In the genomic region with DNA sequence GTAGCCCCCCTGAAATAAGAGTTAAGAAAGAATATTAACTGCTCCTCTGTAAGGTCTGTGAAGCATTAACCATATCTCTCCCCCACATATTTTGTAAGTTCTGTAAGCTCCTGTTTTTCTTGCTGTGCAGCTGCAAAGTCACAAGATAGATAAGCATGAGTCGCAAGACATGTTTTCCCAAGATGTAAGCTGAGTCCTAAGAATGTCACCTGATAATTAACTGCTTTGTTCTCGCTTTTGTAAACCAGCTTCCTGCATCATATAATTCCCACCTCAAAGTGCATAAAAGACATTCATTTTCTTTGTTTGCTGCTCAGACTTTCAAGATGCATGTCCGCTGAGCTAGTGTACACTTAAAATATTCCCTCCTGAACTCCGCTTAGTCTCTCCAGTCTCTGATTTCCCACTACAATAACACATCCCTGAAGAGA, we compare ENCODE assay signal across 1 cellular context.
TF ChIP-seq lines count a peak whose summit lies in the region.

No MANE protein-coding gene starts in this region.

TF ChIP-seq in K562, 482 proteins besides CTCF, POLR2A, EP300 and RAD21 (continued from another document and continues in another):
- TF ChIP-seq, protein P1, sequence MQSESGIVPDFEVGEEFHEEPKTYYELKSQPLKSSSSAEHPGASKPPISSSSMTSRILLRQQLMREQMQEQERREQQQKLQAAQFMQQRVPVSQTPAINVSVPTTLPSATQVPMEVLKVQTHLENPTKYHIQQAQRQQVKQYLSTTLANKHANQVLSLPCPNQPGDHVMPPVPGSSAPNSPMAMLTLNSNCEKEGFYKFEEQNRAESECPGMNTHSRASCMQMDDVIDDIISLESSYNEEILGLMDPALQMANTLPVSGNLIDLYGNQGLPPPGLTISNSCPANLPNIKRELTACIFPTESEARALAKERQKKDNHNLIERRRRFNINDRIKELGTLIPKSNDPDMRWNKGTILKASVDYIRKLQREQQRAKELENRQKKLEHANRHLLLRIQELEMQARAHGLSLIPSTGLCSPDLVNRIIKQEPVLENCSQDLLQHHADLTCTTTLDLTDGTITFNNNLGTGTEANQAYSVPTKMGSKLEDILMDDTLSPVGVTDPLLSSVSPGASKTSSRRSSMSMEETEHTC (IDR thresholded peaks at IDR 0.05), result peak; percentile 97
- TF ChIP-seq RBM14 (IDR thresholded peaks at IDR 0.05; ENCODE audit: borderline replicate concordance, insufficient read depth, low read depth, low read length) (no peak), ZFPM2 (CRISPR knock-in tag; IDR thresholded peaks at IDR 0.05) (no peak), FOXP1 (CRISPR knock-in tag; IDR thresholded peaks at IDR 0.05) (no peak), ZNF253 (CRISPR knock-in tag; conservative IDR thresholded peaks at IDR 0.05) (no peak), HNRNPK (IDR thresholded peaks at IDR 0.05; ENCODE audit: low read depth, low read length, poor library complexity, severe bottlenecking) (no peak), SMARCE1 (IDR thresholded peaks at IDR 0.05) (peak; percentile 86), GTF2E2 (tag; IDR thresholded peaks at IDR 0.05) (no peak), GABPB2 (CRISPR knock-in tag; conservative IDR thresholded peaks at IDR 0.05) (no peak), HSF4 (CRISPR knock-in tag; IDR thresholded peaks at IDR 0.05; ENCODE audit: borderline replicate concordance) (no peak), NR2C1 (IDR thresholded peaks at IDR 0.05) (no peak), NR2C1 (tag; IDR thresholded peaks at IDR 0.05) (no peak), ZNF717 (CRISPR knock-in tag; IDR thresholded peaks at IDR 0.05) (no peak), KLF6 (CRISPR knock-in tag; IDR thresholded peaks at IDR 0.05; ENCODE audit: borderline replicate concordance) (no peak), FOXA1 (IDR thresholded peaks at IDR 0.05; ENCODE audit: borderline replicate concordance) (no peak), ZNF24 (IDR thresholded peaks at IDR 0.05) (no peak), ZNF551 (CRISPR knock-in tag; IDR thresholded peaks at IDR 0.05) (no peak), SP1 (CRISPR knock-in tag; IDR thresholded peaks at IDR 0.05) (no peak), NR2C2 (CRISPR knock-in tag; IDR thresholded peaks at IDR 0.05) (no peak), NR2C2 (tag; IDR thresholded peaks at IDR 0.05) (no peak), PHF8 (IDR thresholded peaks at IDR 0.05; ENCODE audit: borderline replicate concordance, low read length) (no peak), ARID2 (IDR thresholded peaks at IDR 0.05) (no peak), CREB1 (IDR thresholded peaks at IDR 0.05) (0 out of 2 replicates have a peak, but pooled peaks have one; percentile 16), CREB1 (CRISPR knock-in tag; IDR thresholded peaks at IDR 0.05) (no peak), NCOA2 (IDR thresholded peaks at IDR 0.05; ENCODE audit: partially characterized antibody in 2 of 2) (peak in 1 of 2 experiments; percentile 51), ZNF75A (CRISPR knock-in tag; IDR thresholded peaks at IDR 0.05) (no peak), ETV6 (IDR thresholded peaks at IDR 0.05; ENCODE audit: borderline replicate concordance in 1 of 2, low read depth in 2 of 2, low read length in 1 of 2) (no peak), ETV6 (CRISPR knock-in tag; IDR thresholded peaks at IDR 0.05; ENCODE audit: borderline replicate concordance) (no peak), ZNF316 (IDR thresholded peaks at IDR 0.05) (no peak), NFRKB (IDR thresholded peaks at IDR 0.05; ENCODE audit: low read depth) (no peak)
- TF ChIP-seq, protein P2, sequence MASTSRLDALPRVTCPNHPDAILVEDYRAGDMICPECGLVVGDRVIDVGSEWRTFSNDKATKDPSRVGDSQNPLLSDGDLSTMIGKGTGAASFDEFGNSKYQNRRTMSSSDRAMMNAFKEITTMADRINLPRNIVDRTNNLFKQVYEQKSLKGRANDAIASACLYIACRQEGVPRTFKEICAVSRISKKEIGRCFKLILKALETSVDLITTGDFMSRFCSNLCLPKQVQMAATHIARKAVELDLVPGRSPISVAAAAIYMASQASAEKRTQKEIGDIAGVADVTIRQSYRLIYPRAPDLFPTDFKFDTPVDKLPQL (IDR thresholded peaks at IDR 0.05; ENCODE audit: extremely low read depth, insufficient read length), result no peak
- TF ChIP-seq, protein P3, sequence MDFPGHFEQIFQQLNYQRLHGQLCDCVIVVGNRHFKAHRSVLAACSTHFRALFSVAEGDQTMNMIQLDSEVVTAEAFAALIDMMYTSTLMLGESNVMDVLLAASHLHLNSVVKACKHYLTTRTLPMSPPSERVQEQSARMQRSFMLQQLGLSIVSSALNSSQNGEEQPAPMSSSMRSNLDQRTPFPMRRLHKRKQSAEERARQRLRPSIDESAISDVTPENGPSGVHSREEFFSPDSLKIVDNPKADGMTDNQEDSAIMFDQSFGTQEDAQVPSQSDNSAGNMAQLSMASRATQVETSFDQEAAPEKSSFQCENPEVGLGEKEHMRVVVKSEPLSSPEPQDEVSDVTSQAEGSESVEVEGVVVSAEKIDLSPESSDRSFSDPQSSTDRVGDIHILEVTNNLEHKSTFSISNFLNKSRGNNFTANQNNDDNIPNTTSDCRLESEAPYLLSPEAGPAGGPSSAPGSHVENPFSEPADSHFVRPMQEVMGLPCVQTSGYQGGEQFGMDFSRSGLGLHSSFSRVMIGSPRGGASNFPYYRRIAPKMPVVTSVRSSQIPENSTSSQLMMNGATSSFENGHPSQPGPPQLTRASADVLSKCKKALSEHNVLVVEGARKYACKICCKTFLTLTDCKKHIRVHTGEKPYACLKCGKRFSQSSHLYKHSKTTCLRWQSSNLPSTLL (IDR thresholded peaks at IDR 0.05), result no peak
- TF ChIP-seq, protein P4, sequence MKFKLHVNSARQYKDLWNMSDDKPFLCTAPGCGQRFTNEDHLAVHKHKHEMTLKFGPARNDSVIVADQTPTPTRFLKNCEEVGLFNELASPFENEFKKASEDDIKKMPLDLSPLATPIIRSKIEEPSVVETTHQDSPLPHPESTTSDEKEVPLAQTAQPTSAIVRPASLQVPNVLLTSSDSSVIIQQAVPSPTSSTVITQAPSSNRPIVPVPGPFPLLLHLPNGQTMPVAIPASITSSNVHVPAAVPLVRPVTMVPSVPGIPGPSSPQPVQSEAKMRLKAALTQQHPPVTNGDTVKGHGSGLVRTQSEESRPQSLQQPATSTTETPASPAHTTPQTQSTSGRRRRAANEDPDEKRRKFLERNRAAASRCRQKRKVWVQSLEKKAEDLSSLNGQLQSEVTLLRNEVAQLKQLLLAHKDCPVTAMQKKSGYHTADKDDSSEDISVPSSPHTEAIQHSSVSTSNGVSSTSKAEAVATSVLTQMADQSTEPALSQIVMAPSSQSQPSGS (CRISPR knock-in tag; IDR thresholded peaks at IDR 0.05), result no peak
- TF ChIP-seq, protein P5, sequence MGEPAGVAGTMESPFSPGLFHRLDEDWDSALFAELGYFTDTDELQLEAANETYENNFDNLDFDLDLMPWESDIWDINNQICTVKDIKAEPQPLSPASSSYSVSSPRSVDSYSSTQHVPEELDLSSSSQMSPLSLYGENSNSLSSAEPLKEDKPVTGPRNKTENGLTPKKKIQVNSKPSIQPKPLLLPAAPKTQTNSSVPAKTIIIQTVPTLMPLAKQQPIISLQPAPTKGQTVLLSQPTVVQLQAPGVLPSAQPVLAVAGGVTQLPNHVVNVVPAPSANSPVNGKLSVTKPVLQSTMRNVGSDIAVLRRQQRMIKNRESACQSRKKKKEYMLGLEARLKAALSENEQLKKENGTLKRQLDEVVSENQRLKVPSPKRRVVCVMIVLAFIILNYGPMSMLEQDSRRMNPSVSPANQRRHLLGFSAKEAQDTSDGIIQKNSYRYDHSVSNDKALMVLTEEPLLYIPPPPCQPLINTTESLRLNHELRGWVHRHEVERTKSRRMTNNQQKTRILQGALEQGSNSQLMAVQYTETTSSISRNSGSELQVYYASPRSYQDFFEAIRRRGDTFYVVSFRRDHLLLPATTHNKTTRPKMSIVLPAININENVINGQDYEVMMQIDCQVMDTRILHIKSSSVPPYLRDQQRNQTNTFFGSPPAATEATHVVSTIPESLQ (CRISPR knock-in tag; IDR thresholded peaks at IDR 0.05), result no peak
- TF ChIP-seq, protein P6, sequence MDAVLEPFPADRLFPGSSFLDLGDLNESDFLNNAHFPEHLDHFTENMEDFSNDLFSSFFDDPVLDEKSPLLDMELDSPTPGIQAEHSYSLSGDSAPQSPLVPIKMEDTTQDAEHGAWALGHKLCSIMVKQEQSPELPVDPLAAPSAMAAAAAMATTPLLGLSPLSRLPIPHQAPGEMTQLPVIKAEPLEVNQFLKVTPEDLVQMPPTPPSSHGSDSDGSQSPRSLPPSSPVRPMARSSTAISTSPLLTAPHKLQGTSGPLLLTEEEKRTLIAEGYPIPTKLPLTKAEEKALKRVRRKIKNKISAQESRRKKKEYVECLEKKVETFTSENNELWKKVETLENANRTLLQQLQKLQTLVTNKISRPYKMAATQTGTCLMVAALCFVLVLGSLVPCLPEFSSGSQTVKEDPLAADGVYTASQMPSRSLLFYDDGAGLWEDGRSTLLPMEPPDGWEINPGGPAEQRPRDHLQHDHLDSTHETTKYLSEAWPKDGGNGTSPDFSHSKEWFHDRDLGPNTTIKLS (IDR thresholded peaks at IDR 0.05; ENCODE audit: borderline replicate concordance, low read depth), result no peak
- TF ChIP-seq, protein P7, sequence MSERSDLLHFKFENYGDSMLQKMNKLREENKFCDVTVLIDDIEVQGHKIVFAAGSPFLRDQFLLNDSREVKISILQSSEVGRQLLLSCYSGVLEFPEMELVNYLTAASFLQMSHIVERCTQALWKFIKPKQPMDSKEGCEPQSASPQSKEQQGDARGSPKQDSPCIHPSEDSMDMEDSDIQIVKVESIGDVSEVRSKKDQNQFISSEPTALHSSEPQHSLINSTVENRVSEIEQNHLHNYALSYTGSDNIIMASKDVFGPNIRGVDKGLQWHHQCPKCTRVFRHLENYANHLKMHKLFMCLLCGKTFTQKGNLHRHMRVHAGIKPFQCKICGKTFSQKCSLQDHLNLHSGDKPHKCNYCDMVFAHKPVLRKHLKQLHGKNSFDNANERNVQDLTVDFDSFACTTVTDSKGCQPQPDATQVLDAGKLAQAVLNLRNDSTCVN (CRISPR knock-in tag; IDR thresholded peaks at IDR 0.05), result no peak
- TF ChIP-seq, protein P8, sequence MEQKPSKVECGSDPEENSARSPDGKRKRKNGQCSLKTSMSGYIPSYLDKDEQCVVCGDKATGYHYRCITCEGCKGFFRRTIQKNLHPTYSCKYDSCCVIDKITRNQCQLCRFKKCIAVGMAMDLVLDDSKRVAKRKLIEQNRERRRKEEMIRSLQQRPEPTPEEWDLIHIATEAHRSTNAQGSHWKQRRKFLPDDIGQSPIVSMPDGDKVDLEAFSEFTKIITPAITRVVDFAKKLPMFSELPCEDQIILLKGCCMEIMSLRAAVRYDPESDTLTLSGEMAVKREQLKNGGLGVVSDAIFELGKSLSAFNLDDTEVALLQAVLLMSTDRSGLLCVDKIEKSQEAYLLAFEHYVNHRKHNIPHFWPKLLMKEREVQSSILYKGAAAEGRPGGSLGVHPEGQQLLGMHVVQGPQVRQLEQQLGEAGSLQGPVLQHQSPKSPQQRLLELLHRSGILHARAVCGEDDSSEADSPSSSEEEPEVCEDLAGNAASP (IDR thresholded peaks at IDR 0.05), result no peak
- TF ChIP-seq, protein P9, sequence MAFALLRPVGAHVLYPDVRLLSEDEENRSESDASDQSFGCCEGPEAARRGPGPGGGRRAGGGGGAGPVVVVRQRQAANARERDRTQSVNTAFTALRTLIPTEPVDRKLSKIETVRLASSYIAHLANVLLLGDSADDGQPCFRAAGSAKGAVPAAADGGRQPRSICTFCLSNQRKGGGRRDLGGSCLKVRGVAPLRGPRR (CRISPR knock-in tag; IDR thresholded peaks at IDR 0.05), result no peak
- TF ChIP-seq, protein P10, sequence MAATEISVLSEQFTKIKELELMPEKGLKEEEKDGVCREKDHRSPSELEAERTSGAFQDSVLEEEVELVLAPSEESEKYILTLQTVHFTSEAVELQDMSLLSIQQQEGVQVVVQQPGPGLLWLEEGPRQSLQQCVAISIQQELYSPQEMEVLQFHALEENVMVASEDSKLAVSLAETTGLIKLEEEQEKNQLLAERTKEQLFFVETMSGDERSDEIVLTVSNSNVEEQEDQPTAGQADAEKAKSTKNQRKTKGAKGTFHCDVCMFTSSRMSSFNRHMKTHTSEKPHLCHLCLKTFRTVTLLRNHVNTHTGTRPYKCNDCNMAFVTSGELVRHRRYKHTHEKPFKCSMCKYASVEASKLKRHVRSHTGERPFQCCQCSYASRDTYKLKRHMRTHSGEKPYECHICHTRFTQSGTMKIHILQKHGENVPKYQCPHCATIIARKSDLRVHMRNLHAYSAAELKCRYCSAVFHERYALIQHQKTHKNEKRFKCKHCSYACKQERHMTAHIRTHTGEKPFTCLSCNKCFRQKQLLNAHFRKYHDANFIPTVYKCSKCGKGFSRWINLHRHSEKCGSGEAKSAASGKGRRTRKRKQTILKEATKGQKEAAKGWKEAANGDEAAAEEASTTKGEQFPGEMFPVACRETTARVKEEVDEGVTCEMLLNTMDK (IDR thresholded peaks at IDR 0.05; ENCODE audit: borderline replicate concordance, insufficient read depth, low read depth, low read length, poor library complexity, severe bottlenecking), result no peak
- TF ChIP-seq, protein P11, sequence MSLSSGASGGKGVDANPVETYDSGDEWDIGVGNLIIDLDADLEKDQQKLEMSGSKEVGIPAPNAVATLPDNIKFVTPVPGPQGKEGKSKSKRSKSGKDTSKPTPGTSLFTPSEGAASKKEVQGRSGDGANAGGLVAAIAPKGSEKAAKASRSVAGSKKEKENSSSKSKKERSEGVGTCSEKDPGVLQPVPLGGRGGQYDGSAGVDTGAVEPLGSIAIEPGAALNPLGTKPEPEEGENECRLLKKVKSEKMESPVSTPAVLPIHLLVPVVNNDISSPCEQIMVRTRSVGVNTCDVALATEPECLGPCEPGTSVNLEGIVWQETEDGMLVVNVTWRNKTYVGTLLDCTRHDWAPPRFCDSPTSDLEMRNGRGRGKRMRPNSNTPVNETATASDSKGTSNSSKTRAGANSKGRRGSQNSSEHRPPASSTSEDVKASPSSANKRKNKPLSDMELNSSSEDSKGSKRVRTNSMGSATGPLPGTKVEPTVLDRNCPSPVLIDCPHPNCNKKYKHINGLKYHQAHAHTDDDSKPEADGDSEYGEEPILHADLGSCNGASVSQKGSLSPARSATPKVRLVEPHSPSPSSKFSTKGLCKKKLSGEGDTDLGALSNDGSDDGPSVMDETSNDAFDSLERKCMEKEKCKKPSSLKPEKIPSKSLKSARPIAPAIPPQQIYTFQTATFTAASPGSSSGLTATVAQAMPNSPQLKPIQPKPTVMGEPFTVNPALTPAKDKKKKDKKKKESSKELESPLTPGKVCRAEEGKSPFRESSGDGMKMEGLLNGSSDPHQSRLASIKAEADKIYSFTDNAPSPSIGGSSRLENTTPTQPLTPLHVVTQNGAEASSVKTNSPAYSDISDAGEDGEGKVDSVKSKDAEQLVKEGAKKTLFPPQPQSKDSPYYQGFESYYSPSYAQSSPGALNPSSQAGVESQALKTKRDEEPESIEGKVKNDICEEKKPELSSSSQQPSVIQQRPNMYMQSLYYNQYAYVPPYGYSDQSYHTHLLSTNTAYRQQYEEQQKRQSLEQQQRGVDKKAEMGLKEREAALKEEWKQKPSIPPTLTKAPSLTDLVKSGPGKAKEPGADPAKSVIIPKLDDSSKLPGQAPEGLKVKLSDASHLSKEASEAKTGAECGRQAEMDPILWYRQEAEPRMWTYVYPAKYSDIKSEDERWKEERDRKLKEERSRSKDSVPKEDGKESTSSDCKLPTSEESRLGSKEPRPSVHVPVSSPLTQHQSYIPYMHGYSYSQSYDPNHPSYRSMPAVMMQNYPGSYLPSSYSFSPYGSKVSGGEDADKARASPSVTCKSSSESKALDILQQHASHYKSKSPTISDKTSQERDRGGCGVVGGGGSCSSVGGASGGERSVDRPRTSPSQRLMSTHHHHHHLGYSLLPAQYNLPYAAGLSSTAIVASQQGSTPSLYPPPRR (CRISPR knock-in tag; IDR thresholded peaks at IDR 0.05; ENCODE audit: borderline replicate concordance), result no peak
